Comparison of ENCODE assay signal across 18 cellular contexts in the genomic region with DNA sequence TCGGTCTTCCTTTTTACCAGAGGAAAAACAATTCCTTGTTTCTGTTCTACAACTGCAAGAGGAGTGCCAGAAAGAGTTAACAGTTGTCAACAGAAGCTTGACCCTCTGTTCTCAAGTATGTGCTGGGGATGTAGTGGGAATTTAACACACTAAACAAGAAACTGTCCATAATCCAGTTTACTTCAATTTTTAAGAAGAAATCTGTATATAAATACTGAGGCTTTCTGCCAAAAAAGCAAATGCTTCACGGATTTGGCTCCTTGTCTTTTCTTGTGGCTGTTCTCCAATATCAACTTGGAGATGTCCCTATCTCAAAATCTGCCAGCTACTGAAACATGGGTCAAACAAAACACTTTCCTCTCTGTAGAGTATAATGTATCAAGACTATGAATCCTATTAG.
"Had no signal": no experiment of that assay in that cellular context is flagged by ENCODE, and none has a peak within 500 bp of the region (broad histone marks: within the 10 kb centered on the region; RNA-seq: fewer than 3 reads in every experiment).

No MANE protein-coding gene starts in this region.

- H3K4me2 ChIP-seq: smooth muscle cell had no signal

- H3K36me3 ChIP-seq: prostate gland had no signal

- H3K27ac ChIP-seq: epithelial cell of prostate, prostate gland, suprapubic skin, upper lobe of left lung had no signal

- H3K9me3 ChIP-seq: prostate gland had no signal

- H3K27me3 ChIP-seq: suprapubic skin, upper lobe of left lung had no signal

- FAIRE-seq: astrocyte had no signal

- DNase-seq: activated CD4-positive, alpha-beta T cell treated with anti-CD3 and anti-CD28 coated beads, Interleukin-2, amount 50 U/mL, for 48 hours; activated naive CD4-positive, alpha-beta T cell treated with Interleukin-2 at 50 U/mL for 16 hours; central memory CD4-positive, alpha-beta T cell; effector memory CD8-positive, alpha-beta T cell; immature natural killer cell; nephron progenitor cell; occipital lobe; right cardiac atrium; stimulated activated CD4-positive, alpha-beta T cell treated with anti-CD3 and anti-CD28 coated beads, Interleukin-4, amount 100 ng/mL, for 4 hours; stimulated activated CD8-positive, alpha-beta memory T cell treated with anti-CD3 and anti-CD28 coated beads, Interleukin-4, amount 100 ng/mL, for 48 hours; stimulated activated naive CD8-positive, alpha-beta T cell treated with anti-CD3 and anti-CD28 coated beads, Interleukin-15, Interleukin-2, amounts not matched to agents 100 U/mL and 50 U/mL, for 24 hours; upper lobe of left lung had no signal

- H3K4me3 ChIP-seq: prostate gland, smooth muscle cell, suprapubic skin, upper lobe of left lung had no signal

- H3K4me1 ChIP-seq: prostate gland had no signal

- ATAC-seq: activated T-helper 17 cell treated with anti-CD3 and anti-CD28 coated beads, Interleukin-2, amount 50 U/mL, for 72 hours; effector memory CD8-positive, alpha-beta T cell; right cardiac atrium; stimulated activated naive CD8-positive, alpha-beta T cell treated with anti-CD3 and anti-CD28 coated beads, Interleukin-15, Interleukin-2, amounts not matched to agents 100 U/mL and 50 U/mL, for 24 hours had no signal
